20 cellular contexts compared by ENCODE assay signal in the genomic region with DNA sequence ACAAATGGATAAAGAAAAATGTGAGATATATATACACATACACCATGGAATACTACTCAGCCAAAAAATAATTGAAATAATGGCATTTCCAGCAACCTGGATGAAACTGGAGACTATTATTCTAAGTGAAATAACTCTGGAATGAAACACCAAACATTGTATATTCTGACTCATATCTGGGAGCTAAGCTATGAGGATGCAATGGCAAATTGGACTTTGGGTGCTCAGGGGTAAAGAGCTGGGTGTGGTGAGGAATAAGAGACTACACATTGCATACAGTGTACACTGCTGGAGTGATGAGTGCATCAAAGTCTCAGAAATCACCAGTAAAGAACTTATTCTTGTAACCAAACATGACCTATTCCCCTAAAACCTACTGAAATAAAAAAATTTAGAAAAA.
"Had no signal": no experiment of that assay in that cellular context is flagged by ENCODE, and none has a peak within 500 bp of the region (broad histone marks: within the 10 kb centered on the region; RNA-seq: fewer than 3 reads in every experiment).

No MANE protein-coding gene starts in this region.

- DNase-seq: activated CD4-positive, alpha-beta T cell treated with anti-CD3 and anti-CD28 coated beads for 48 hours; activated CD4-positive, alpha-beta T cell treated with anti-CD3 and anti-CD28 coated beads, Interleukin-2, amount 50 U/mL, for 4 hours; activated CD4-positive, CD25-positive, alpha-beta regulatory T cell treated with anti-CD3 and anti-CD28 coated beads, Interleukin-2, amount 50 U/mL, for 72 hours; activated CD8-positive, alpha-beta memory T cell treated with anti-CD3 and anti-CD28 coated beads, Interleukin-2, amount 50 U/mL, for 48 hours; activated CD8-positive, alpha-beta T cell treated with anti-CD3 and anti-CD28 coated beads, Interleukin-2, amount 10 ng/mL, durations not matched to agents 7 days and 5 days; activated effector memory CD4-positive, alpha-beta T cell treated with Interleukin-2 at 50 U/mL for 16 hours; activated naive CD4-positive, alpha-beta T cell; activated T-cell treated with anti-CD3 and anti-CD28 coated beads, Interleukin-2, amount 50 U/mL, for 1 hour; aorta; KG1; NCI-H1092; NCI-H1417; NCI-H1930; NCI-H2171; NCI-H226; NCI-H526; NCI-H82; SHP77 treated with DMSO at 0.1 percent for 48 hours had no signal

- ATAC-seq: activated CD8-positive, alpha-beta T cell treated with anti-CD3 and anti-CD28 coated beads, Interleukin-2, amount 10 ng/mL, durations not matched to agents 7 days and 5 days; Panc1; WTC11 had no signal
